ENCODE assay signal across 13 cellular contexts in genomic region chr10:58701398-58702135, GRCh38.
DNase-seq lines count a peak whose midpoint lies in the region; ATAC-seq and TF ChIP-seq lines count a peak whose summit lies in the region.
"Had no signal": no experiment of that assay in that cellular context is flagged by ENCODE, and none has a peak within 500 bp of the region (broad histone marks: within the 10 kb centered on the region; RNA-seq: fewer than 3 reads in every experiment).

No MANE protein-coding gene starts in this region.

- peaks cover 17% of the 10 kb centered on the region for H3K79me2 ChIP-seq in mammary epithelial cell (ENCODE audit: insufficient read depth, low read length)
- H3K79me2 ChIP-seq: parathyroid adenoma had no signal

- no peaks in the 10 kb centered on the region for H3K9me3 ChIP-seq in mammary epithelial cell (replicated peaks; ENCODE audit: insufficient read depth, low read length)
- no peaks in the 10 kb centered on the region for H3K9me3 ChIP-seq in right cardiac atrium (ENCODE audit: control insufficient read depth, low read length)
- H3K9me3 ChIP-seq in testis = no peaks in the 10 kb centered on the region

- CTCF ChIA-PET in mammary epithelial cell (lab: Charles Lee; ENCODE audit: low non-redundant PET) = no interaction called here

- TF ChIP-seq POLR2A in testis (IDR thresholded peaks at IDR 0.05) = no peak

- no peak overlapping the region for H2AFZ ChIP-seq in mammary epithelial cell (ENCODE audit: low read depth, low read length)
- H2AFZ ChIP-seq: parathyroid adenoma had no signal

- DNase-seq in HS-5 (ENCODE audit: low read depth) (peak; percentile 54), mammary epithelial cell (peak; percentile 47), right cardiac atrium (no peak), testis (peak; percentile 60), iPS-NIHi7 (ENCODE audit: extremely low spot score) (no peak), CD1c-positive myeloid dendritic cell (ENCODE audit: extremely low spot score) (no peak), NCI-H510A (lab: John Stamatoyannopoulos, UW) (no peak), islet precursor cell (no peak)
- DNase-seq: activated CD4-positive, alpha-beta T cell treated with anti-CD3 and anti-CD28 coated beads, Interleukin-2, amount 50 U/mL, for 48 hours; activated naive CD8-positive, alpha-beta T cell treated with anti-CD3 and anti-CD28 coated beads, Interleukin-2, amount 10 ng/mL, durations not matched to agents 7 days and 5 days; erythroblast; NCI-H146 had no signal

- H3K27ac ChIP-seq in mammary epithelial cell (ENCODE audit: insufficient read depth, low read depth, low read length) (peak overlapping the region; percentile 28), right cardiac atrium (ENCODE audit: low read length) (peak overlapping the region; percentile 3), testis (no peak overlapping the region)
- H3K27ac ChIP-seq: parathyroid adenoma had no signal

- peak overlapping the region; percentile 67 for H3K4me2 ChIP-seq in mammary epithelial cell (ENCODE audit: insufficient read depth, low read depth, low read length)

- H3K36me3 ChIP-seq in mammary epithelial cell (ENCODE audit: insufficient read depth, low read length) (peaks cover 2% of the 10 kb centered on the region), testis (ENCODE audit: low read depth, missing control alignments) (no peaks in the 10 kb centered on the region)

- in situ Hi-C loops in mammary epithelial cell (cut with MboI; ENCODE audit: low sequenced_read_pairs in 2 of 2) = no loop called here

- BruUV-seq in mammary epithelial cell (replicated peaks; lab: Mats Ljungman, UMichigan) = no TSS peak

- no peak overlapping the region for H3K9ac ChIP-seq in mammary epithelial cell (ENCODE audit: insufficient read depth, low read length)
- H3K9ac ChIP-seq: parathyroid adenoma had no signal

- intact Hi-C loops in mammary epithelial cell (cut with micrococcal nuclease) = no loop called here
- intact Hi-C loops in right cardiac atrium (cut with DNase I) = no loop called here
- intact Hi-C loops in testis (cut with DNase I; ENCODE audit: low total_unique reads) = no loop called here

- peaks cover 10% of the 10 kb centered on the region for H3K4me1 ChIP-seq in mammary epithelial cell (ENCODE audit: insufficient read depth, low read length)
- peaks cover 1% of the 10 kb centered on the region for H3K4me1 ChIP-seq in right cardiac atrium (ENCODE audit: control insufficient read depth, insufficient read depth, low read length)
- H3K4me1 ChIP-seq in testis = peaks cover 5% of the 10 kb centered on the region
- H3K4me1 ChIP-seq: parathyroid adenoma had no signal

- 24% methylated on average over 7 of the region's 7 CpGs for WGBS in mammary epithelial cell (ENCODE audit: low coverage, missing lambda C conversion rate)
- 53% methylated on average over 7 of the region's 7 CpGs for WGBS in right cardiac atrium
- WGBS in testis, 2 donors = 59 to 69% methylated on average over 7 of the region's 7 CpGs

- H3K4me3 ChIP-seq in mammary epithelial cell (replicated peaks in 1 of 3; ENCODE audit: insufficient read depth in 1 of 3, low read depth in 2 of 3, low read length in 3 of 3) (peak overlapping the region in 1 of 3 experiments; percentile 5), right cardiac atrium (ENCODE audit: low read length) (no peak overlapping the region), testis (no peak overlapping the region)

- H3K27me3 ChIP-seq in mammary epithelial cell (ENCODE audit: insufficient read depth, low read length) = no peaks in the 10 kb centered on the region
- no peaks in the 10 kb centered on the region for H3K27me3 ChIP-seq in right cardiac atrium (ENCODE audit: control insufficient read depth, insufficient read depth)
- no peaks in the 10 kb centered on the region for H3K27me3 ChIP-seq in testis

- peak; percentile 67 to 86 for ATAC-seq in right cardiac atrium

- dilution Hi-C loops in mammary epithelial cell (cut with HindIII; ENCODE audit: low sequenced_read_pairs) = no loop called here

- no peaks in the 10 kb centered on the region for H4K20me1 ChIP-seq in mammary epithelial cell (ENCODE audit: insufficient read depth, low read length)

- TF ChIP-seq CTCF in mammary epithelial cell (conservative IDR thresholded peaks at IDR 0.05 in 1 of 2, IDR thresholded peaks at IDR 0.05 in 1 of 2; ENCODE audit: extremely low read depth in 1 of 2, insufficient read depth in 1 of 2, low read depth in 1 of 2, low read length in 2 of 2) (no peak), testis (IDR thresholded peaks at IDR 0.05) (no peak)

Comparison
In these comparisons a context has a peak if more than half of its experiments do, and no peak if none do; other contexts are left out.
1. DNase-seq: peak in HS-5 (single experiment), mammary epithelial cell (single experiment) and testis (single experiment); none in right cardiac atrium (0 of 3), iPS-NIHi7 (single experiment), CD1c-positive myeloid dendritic cell (single experiment), NCI-H510A (single experiment) and islet precursor cell (single experiment).
2. H3K27ac ChIP-seq: peak in mammary epithelial cell (single experiment) and right cardiac atrium (single experiment); none in testis (0 of 2).